8 cellular contexts compared by ENCODE assay signal in the genomic region with DNA sequence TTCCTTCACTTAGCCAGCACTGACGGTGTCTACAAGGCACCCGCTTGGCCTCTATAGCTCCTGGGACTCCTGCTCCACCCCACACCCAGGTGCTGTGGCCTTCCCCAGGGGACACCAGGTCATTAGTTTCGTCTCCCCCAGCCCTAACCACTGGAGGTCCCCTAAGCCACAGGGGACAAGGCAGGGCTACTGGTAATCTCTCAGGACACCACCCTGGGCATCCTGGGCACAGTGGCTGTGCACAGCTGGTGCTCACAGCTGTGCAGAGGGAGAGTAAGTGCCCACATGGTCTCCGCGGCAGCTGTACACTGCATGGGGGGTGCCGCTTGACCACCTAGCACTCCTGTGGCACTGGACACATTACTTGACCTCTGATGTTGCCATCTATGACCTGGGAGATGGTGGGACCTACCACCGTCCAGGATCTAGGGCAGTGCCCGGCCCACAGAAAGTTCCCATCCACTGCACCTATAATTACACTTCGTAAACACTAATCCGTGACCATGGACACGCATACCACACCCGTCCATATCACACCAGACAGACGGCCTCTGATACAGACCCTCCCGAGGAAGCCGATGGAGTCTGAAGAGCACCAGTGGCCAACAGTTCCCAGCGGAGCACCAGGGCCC.
DNase-seq lines count a peak whose midpoint lies in the region; ATAC-seq and TF ChIP-seq lines count a peak whose summit lies in the region.

No MANE protein-coding gene starts in this region.

- H3K27me3 ChIP-seq in AG04450 (ENCODE audit: control insufficient read depth, insufficient read depth, low read length) (no peaks in the 10 kb centered on the region), left lung (no peaks in the 10 kb centered on the region)

- WGBS in urinary bladder = 79% methylated on average over 16 of the region's 16 CpGs

- no peaks in the 10 kb centered on the region for H3K36me3 ChIP-seq in left lung
- H3K36me3 ChIP-seq in urinary bladder (ENCODE audit: insufficient read depth) = no peaks in the 10 kb centered on the region

- ATAC-seq in GM21825 (IDR thresholded peaks at IDR 0.05; ENCODE audit: unreplicated experiment) = peak; percentile 22
- ATAC-seq in activated B cell treated with CpG ODN at 0.5 μM for 24 hours (ENCODE audit: low read depth) = peak; percentile 33
- no peak for ATAC-seq in left lung

- no peaks in the 10 kb centered on the region for H3K9me3 Mint-ChIP-seq in activated B cell treated with CpG ODN at 0.5 μM for 24 hours

- peaks cover 52% of the 10 kb centered on the region for H3K27me3 Mint-ChIP-seq in activated B cell treated with CpG ODN at 0.5 μM for 24 hours

- H3K4me1 ChIP-seq in left lung (peaks cover 49 to 80% of the 10 kb centered on the region in 2 donors), urinary bladder (ENCODE audit: insufficient read depth) (peaks cover 6% of the 10 kb centered on the region)

- intact Hi-C loops in activated B cell treated with CpG ODN at 0.5 μM for 24 hours (cut with micrococcal nuclease) (loop anchor here (1.0 to 5.0 kb wide), 7 partner anchors 8 to 615 kb away; no protein-coding TSS in a partner anchor), left lung (cut with DNase I) (no loop called here)

- no peak for DNase-seq in AG04450 (ENCODE audit: low read depth, low spot score)
- DNase-seq in activated B cell treated with CpG ODN at 0.5 μM for 24 hours = no peak
- DNase-seq in left lung = no peak
- no peak for DNase-seq in GM13976 (ENCODE audit: low spot score)
- DNase-seq in C1 segment of cervical spinal cord (lab: John Stamatoyannopoulos, UW) = no peak
- no peak for DNase-seq in NCI-H2029 treated with DMSO at 0.1 percent for 48 hours (lab: John Stamatoyannopoulos, UW)

- peak overlapping the region; percentile 73 for H3K4me3 Mint-ChIP-seq in activated B cell treated with CpG ODN at 0.5 μM for 24 hours

- no peak for TF ChIP-seq CTCF in AG04450 (IDR thresholded peaks at IDR 0.05; ENCODE audit: low read depth, low read length)
- no peak for TF ChIP-seq CTCF in activated B cell treated with CpG ODN at 0.5 μM for 24 hours (IDR thresholded peaks at IDR 0.05)
- TF ChIP-seq CTCF in left lung (IDR thresholded peaks at IDR 0.05) = no peak
- TF ChIP-seq CTCF in GM13976 (IDR thresholded peaks at IDR 0.05; ENCODE audit: borderline replicate concordance, control extremely low read depth, extremely low read depth, insufficient read depth, missing control alignments) = no peak

- in situ Hi-C loops in GM13976 (cut with MboI; ENCODE audit: low sequenced_read_pairs, unreplicated experiment) = no loop called here

- no peaks in the 10 kb centered on the region for H3K36me3 Mint-ChIP-seq in activated B cell treated with CpG ODN at 0.5 μM for 24 hours (ENCODE audit: low read depth)

- CTCF ChIA-PET in AG04450 (lab: Charles Lee) = interaction anchor here (0.8 kb wide), 1 partner anchor 15 kb away, joined by 3 read pairs; no protein-coding TSS in a partner anchor
- CTCF ChIA-PET in activated B cell treated with CpG ODN at 0.5 μM for 24 hours (lab: Charles Lee) = interaction anchor here (0.6 to 2.9 kb wide), 17 partner anchors 8 to 726 kb away, joined by 3 to 25 read pairs (median 3); no protein-coding TSS in a partner anchor

- POLR2A ChIA-PET in AG04450 (lab: Yijun Ruan, JAX) = interaction anchor here (0.7 kb wide), 1 partner anchor 17 kb away, joined by 3 read pairs; no protein-coding TSS in a partner anchor
- POLR2A ChIA-PET in activated B cell treated with CpG ODN at 0.5 μM for 24 hours (lab: Charles Lee) = interaction anchor here (0.7 to 2.1 kb wide), 10 partner anchors 26 to 759 kb away, joined by 3 to 14 read pairs (median 4); partner anchors contain the start of gene HDAC4

- H3K27ac Mint-ChIP-seq in activated B cell treated with CpG ODN at 0.5 μM for 24 hours = peak overlapping the region; percentile 44

- peaks cover 61% of the 10 kb centered on the region for H3K4me1 Mint-ChIP-seq in activated B cell treated with CpG ODN at 0.5 μM for 24 hours

- H3K9me3 ChIP-seq in AG04450 (ENCODE audit: control insufficient read depth, insufficient read depth, low read length) (no peaks in the 10 kb centered on the region; the same call in 1 of the 2 replicates), left lung (no peaks in the 10 kb centered on the region)

- H3K27ac ChIP-seq in AG04450 (ENCODE audit: low read depth, low read length) (peak overlapping the region; percentile 78), left lung (peak overlapping the region; percentile 90 to 95), urinary bladder (ENCODE audit: low read depth) (peak overlapping the region; percentile 54)

- H3K4me3 ChIP-seq in AG04450 (ENCODE audit: low read depth, low read length) = no peak overlapping the region
- peak overlapping the region; percentile 5 to 30 for H3K4me3 ChIP-seq in left lung
- no peak overlapping the region for H3K4me3 ChIP-seq in urinary bladder (ENCODE audit: low read depth, low read length)

Comparison
In these comparisons a context has a peak if more than half of its experiments do, and no peak if none do; other contexts are left out.
1. H3K4me3 ChIP-seq: peak in left lung (2 of 2); none in AG04450 (single experiment) and urinary bladder (single experiment).
2. Peak in every context shown above with its lines, with median percentiles within 50 percentile points of each other: H3K27ac ChIP-seq.